Comparison of ENCODE assay signal across 8 cellular contexts in genomic region chr11:94504689-94505293, GRCh38. TPM values are rescaled to one million over a fixed set of nuclear protein-coding genes. Genes with fewer than 3 reads are reported as not detected.
A peak's percentile ranks its signal among the peaks of the same experiment; 100 is the strongest.
DNase-seq lines count a peak whose midpoint lies in the region; ATAC-seq and TF ChIP-seq lines count a peak whose summit lies in the region.

No MANE protein-coding gene starts in this region.

- peaks cover 0 to 11% of the 10 kb centered on the region in 2 experiments; a peak in 1 of 3 replicates for H3K36me3 ChIP-seq in HEK293 (ENCODE audit: control insufficient read depth in 2 of 2, insufficient read depth in 1 of 2, low read length in 2 of 2)
- peaks cover 4% of the 10 kb centered on the region for H3K36me3 ChIP-seq in brain microvascular endothelial cell (replicated peaks)
- H3K36me3 ChIP-seq in left lung: peaks cover 0 to 15% of the 10 kb centered on the region in 2 donors

- H3K9me3 ChIP-seq in HEK293 (ENCODE audit: control insufficient read depth, insufficient read depth, low read depth, low read length): no peaks in the 10 kb centered on the region
- no peaks in the 10 kb centered on the region for H3K9me3 ChIP-seq in left lung

- in situ Hi-C loops in brain microvascular endothelial cell (cut with HindIII; ENCODE audit: low pct_ligation_motif_present, low sequenced_read_pairs): no loop called here

- peak; percentile 36 for DNase-seq in DMS153 treated with DMSO at 0.1 percent for 48 hours (lab: John Stamatoyannopoulos, UW; ENCODE audit: unreplicated experiment)
- DNase-seq in DMS153 (lab: John Stamatoyannopoulos, UW): no peak
- DNase-seq in NCI-H460 (ENCODE audit: extremely low read depth, low read depth): peak; percentile 35
- DNase-seq in brain microvascular endothelial cell: peak; percentile 61
- no peak for DNase-seq in left lung
- DNase-seq in OCI-M2 (lab: John Stamatoyannopoulos, UW; ENCODE audit: unreplicated experiment): no peak

- intact Hi-C loops in left lung (cut with DNase I): no loop called here

- H3K27ac ChIP-seq in HEK293 (ENCODE audit: extremely low read depth, low read depth, low read length) (no peak overlapping the region), brain microvascular endothelial cell (no peak overlapping the region), left lung (no peak overlapping the region)

- CTCF ChIA-PET in HEK293 (lab: Yijun Ruan, JAX): interaction anchor here (0.6 to 5.0 kb wide), 25 partner anchors 9 to 1724 kb away, joined by 3 to 33 read pairs (median 4); no protein-coding TSS in a partner anchor

- H3K4me3 ChIP-seq in HEK293 (ENCODE audit: low read depth, low read length) (no peak overlapping the region), brain microvascular endothelial cell (ENCODE audit: low read depth, low read length) (no peak overlapping the region), left lung (no peak overlapping the region)

- POLR2A ChIA-PET in HEK293 (lab: Yijun Ruan, JAX): no interaction called here

- TF ChIP-seq CTCF in HEK293 (tag by site-specific recombination; IDR thresholded peaks at IDR 0.05): no peak
- peak; percentile 43 for TF ChIP-seq CTCF in brain microvascular endothelial cell (IDR thresholded peaks at IDR 0.05; ENCODE audit: low read depth, low read length, missing control alignments)
- TF ChIP-seq CTCF in left lung (IDR thresholded peaks at IDR 0.05): peak; percentile 61 to 77

- H3K4me1 ChIP-seq in HEK293 (ENCODE audit: control insufficient read depth, insufficient read depth, low read length) (no peaks in the 10 kb centered on the region), left lung (no peaks in the 10 kb centered on the region)

- ATAC-seq in left lung (peak; percentile 56), HG03280 (IDR thresholded peaks at IDR 0.05; ENCODE audit: unreplicated experiment) (no peak)

- H3K27me3 ChIP-seq in brain microvascular endothelial cell (replicated peaks): no peaks in the 10 kb centered on the region
- H3K27me3 ChIP-seq in left lung: no peaks in the 10 kb centered on the region

TF ChIP-seq in HEK293, 187 proteins besides CTCF, POLR2A, EP300 and RAD21:
- no peak for TF ChIP-seq ZSCAN30 (tag by site-specific recombination; IDR thresholded peaks at IDR 0.05)
- peak; percentile 57 for TF ChIP-seq ZNF654 (tag by site-specific recombination; IDR thresholded peaks at IDR 0.05; ENCODE audit: low read depth)
- TF ChIP-seq, protein P1, sequence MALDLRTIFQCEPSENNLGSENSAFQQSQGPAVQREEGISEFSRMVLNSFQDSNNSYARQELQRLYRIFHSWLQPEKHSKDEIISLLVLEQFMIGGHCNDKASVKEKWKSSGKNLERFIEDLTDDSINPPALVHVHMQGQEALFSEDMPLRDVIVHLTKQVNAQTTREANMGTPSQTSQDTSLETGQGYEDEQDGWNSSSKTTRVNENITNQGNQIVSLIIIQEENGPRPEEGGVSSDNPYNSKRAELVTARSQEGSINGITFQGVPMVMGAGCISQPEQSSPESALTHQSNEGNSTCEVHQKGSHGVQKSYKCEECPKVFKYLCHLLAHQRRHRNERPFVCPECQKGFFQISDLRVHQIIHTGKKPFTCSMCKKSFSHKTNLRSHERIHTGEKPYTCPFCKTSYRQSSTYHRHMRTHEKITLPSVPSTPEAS (tag by site-specific recombination; IDR thresholded peaks at IDR 0.05): no peak
- 0 out of 2 replicates have a peak, but pooled peaks have one; percentile 47 for TF ChIP-seq ZNF629 (tag by site-specific recombination; IDR thresholded peaks at IDR 0.05)
- no peak for TF ChIP-seq ZNF169 (tag by site-specific recombination; IDR thresholded peaks at IDR 0.05)
- no peak for TF ChIP-seq ZNF157 (tag by site-specific recombination; IDR thresholded peaks at IDR 0.05)

RNA-seq across cellular contexts. Expression of gene C11orf97, which starts 7.5 kb away (rescaled TPM):
- not detected in 2 replicates for total RNA-seq in NCI-H460 (2014; rRNA removed; shearing (Covaris generic))
- polyA plus RNA-seq in NCI-H460 (2014; cell fraction: nucleus; rRNA removed): not detected in 2 replicates
- total RNA-seq in left lung: 1 to 10 TPM in 1 of 2 donors, not detected in 1; 1.8 TPM

RNA-seq across cellular contexts. Expression of gene ANKRD49, which starts 11.0 kb away (rescaled TPM):
- total RNA-seq in NCI-H460 (2014; rRNA removed; shearing (Covaris generic)): 13.9 and 16.7 TPM in 2 replicates
- polyA plus RNA-seq in NCI-H460 (2014; cell fraction: nucleus; rRNA removed): 24.7 and 33.5 TPM in 2 replicates
- total RNA-seq in left lung: 10 to 100 TPM in 1 of 2 donors, 1 to 10 TPM in 1; 9.8 to 13.1 TPM

RNA-seq across cellular contexts. Expression of gene MRE11, which starts 11.1 kb away (rescaled TPM):
- 13.7 and 19.4 TPM in 2 replicates for total RNA-seq in NCI-H460 (2014; rRNA removed; shearing (Covaris generic))
- 21.8 and 31.2 TPM in 2 replicates for polyA plus RNA-seq in NCI-H460 (2014; cell fraction: nucleus; rRNA removed)
- total RNA-seq in left lung: 10 to 100 TPM; 15.5 to 20.8 TPM

RNA-seq across cellular contexts. Expression of gene FUT4, which starts 38.9 kb away (rescaled TPM):
- total RNA-seq in NCI-H460 (2014; rRNA removed; shearing (Covaris generic)): 3.2 and 3.5 TPM in 2 replicates
- polyA plus RNA-seq in NCI-H460 (2014; cell fraction: nucleus; rRNA removed): 4.1 and 4.4 TPM in 2 replicates
- 1 to 10 TPM; 6.2 to 7.3 TPM for total RNA-seq in left lung

Comparison
In these comparisons a context has a peak if more than half of its experiments do, and no peak if none do; other contexts are left out.
1. DNase-seq: peak in DMS153 treated with DMSO at 0.1 percent for 48 hours (single experiment), NCI-H460 (single experiment) and brain microvascular endothelial cell (single experiment); none in DMS153 (single experiment), left lung (0 of 2) and OCI-M2 (single experiment).